25 cellular contexts compared by ENCODE assay signal in genomic region chr3:102237838-102238237, GRCh38.
A peak's percentile ranks its signal among the peaks of the same experiment; 100 is the strongest.
DNase-seq lines count a peak whose midpoint lies in the region; ATAC-seq, FAIRE-seq and TF ChIP-seq lines count a peak whose summit lies in the region.
"Had no signal": no experiment of that assay in that cellular context is flagged by ENCODE, and none has a peak within 500 bp of the region (broad histone marks: within the 10 kb centered on the region; RNA-seq: fewer than 3 reads in every experiment).

No MANE protein-coding gene starts in this region.

- no peak overlapping the region for H3K9ac ChIP-seq in colonic mucosa (ENCODE audit: low read depth in 2 of 2, low read length in 2 of 2)
- H3K9ac ChIP-seq: GM23248 had no signal

- peak; percentile 91 for FAIRE-seq in islet of Langerhans (lab: Jason Lieb, UNC)
- FAIRE-seq: GM12892, K562 had no signal

- H4K20me1 ChIP-seq in GM23338 (replicated peaks; ENCODE audit: insufficient read depth) (no peaks in the 10 kb centered on the region), PC-9 (ENCODE audit: insufficient read depth) (no peaks in the 10 kb centered on the region)

- POLR2A ChIA-PET in PC-9 (lab: Charles Lee; ENCODE audit: unreplicated experiment), result no interaction called here

- no TSS peak for BruUV-seq in PC-9 (replicated peaks; lab: Mats Ljungman, UMichigan)

- no peak for TF ChIP-seq POLR2A in thyroid gland (IDR thresholded peaks at IDR 0.05)

- H2AFZ ChIP-seq in GM23338, result no peak overlapping the region
- peak overlapping the region; percentile 1; the same call in 1 of the 2 replicates for H2AFZ ChIP-seq in PC-9
- H2AFZ ChIP-seq: GM23248 had no signal

- H3K9me3 ChIP-seq in PC-9 (ENCODE audit: insufficient read depth, low read depth), result no peaks in the 10 kb centered on the region; the same call in 1 of the 2 replicates
- H3K9me3 ChIP-seq in colonic mucosa, result no peaks in the 10 kb centered on the region
- H3K9me3 ChIP-seq in thyroid gland, result no peaks in the 10 kb centered on the region
- H3K9me3 ChIP-seq: Caco-2, HAP-1 had no signal

- H3K79me2 ChIP-seq in GM23338 (replicated peaks; ENCODE audit: insufficient read depth) (no peaks in the 10 kb centered on the region), PC-9 (ENCODE audit: low read depth) (no peaks in the 10 kb centered on the region)

- H3K27me3 ChIP-seq in GM23338 (ENCODE audit: insufficient read depth) (no peaks in the 10 kb centered on the region), PC-9 (ENCODE audit: insufficient read depth, low read depth) (no peaks in the 10 kb centered on the region), colonic mucosa (no peaks in the 10 kb centered on the region), thyroid gland (no peaks in the 10 kb centered on the region)

- H3K36me3 ChIP-seq in GM23338 (ENCODE audit: insufficient read depth), result no peaks in the 10 kb centered on the region
- H3K36me3 ChIP-seq in PC-9 (ENCODE audit: low read depth), result no peaks in the 10 kb centered on the region
- H3K36me3 ChIP-seq in colonic mucosa, result no peaks in the 10 kb centered on the region
- H3K36me3 ChIP-seq in thyroid gland, result no peaks in the 10 kb centered on the region
- H3K36me3 ChIP-seq: HAP-1 had no signal

- intact Hi-C loops in PC-9 (cut with micrococcal nuclease; ENCODE audit: unreplicated experiment), result loop anchor here (5.0 kb wide), 1 partner anchor 59 kb away; no protein-coding TSS in a partner anchor
- intact Hi-C loops in colonic mucosa (cut with DNase I), result no loop called here
- intact Hi-C loops in thyroid gland (cut with DNase I), result no loop called here

- H3K27me3 Mint-ChIP-seq in GM23338 (ENCODE audit: insufficient read depth, low read depth, poor library complexity), result peaks cover 4% of the 10 kb centered on the region

- H3K4me2 ChIP-seq in GM23338 (no peak overlapping the region), PC-9 (no peak overlapping the region)

- CTCF ChIA-PET in PC-9 (lab: Charles Lee), result interaction anchor here (2.1 kb wide), 1 partner anchor 299 kb away, joined by 6 read pairs; no protein-coding TSS in a partner anchor

- H3K4me1 ChIP-seq in GM23338 (ENCODE audit: insufficient read depth) (peaks cover 32% of the 10 kb centered on the region), PC-9 (replicated peaks; ENCODE audit: insufficient read depth) (peaks cover 11% of the 10 kb centered on the region), colonic mucosa (peaks cover 5% of the 10 kb centered on the region), thyroid gland (no peaks in the 10 kb centered on the region)
- H3K4me1 ChIP-seq: Caco-2, HAP-1 had no signal

- DNase-seq in GM23338 (ENCODE audit: low spot score), result no peak
- no peak for DNase-seq in PC-9
- no peak for DNase-seq in colonic mucosa
- DNase-seq in thyroid gland, result no peak
- no peak for DNase-seq in effector CD4-positive, alpha-beta T cell
- DNase-seq: Caco-2; CD8-positive, alpha-beta T cell; EL; GF-D8; GM23248; Kasumi-1; NCI-H1105 treated with DMSO at 0.1 percent for 48 hours; NCI-H2029; NCI-H446; NCI-H524 treated with DMSO at 0.1 percent for 48 hours; T-helper 17 cell had no signal

- H3F3A ChIP-seq in GM23338 (replicated peaks; ENCODE audit: low read depth) (no peaks in the 10 kb centered on the region), PC-9 (ENCODE audit: insufficient read depth, low read depth) (no peaks in the 10 kb centered on the region)

- H3K4me3 Mint-ChIP-seq in GM23338, result no peak overlapping the region
- H3K4me3 Mint-ChIP-seq: B cell; CD8-positive, alpha-beta T cell; T-helper 17 cell had no signal

- no peak overlapping the region; the same call in 1 of the 2 replicates for H3K27ac Mint-ChIP-seq in GM23338
- H3K27ac Mint-ChIP-seq: B cell; CD8-positive, alpha-beta T cell; T-helper 17 cell had no signal

- no peak for TF ChIP-seq CTCF in GM23338 (conservative IDR thresholded peaks at IDR 0.05; ENCODE audit: low read depth in 2 of 2)
- TF ChIP-seq CTCF in PC-9 (conservative IDR thresholded peaks at IDR 0.05), result no peak
- TF ChIP-seq CTCF in colonic mucosa (IDR thresholded peaks at IDR 0.05), result no peak
- no peak for TF ChIP-seq CTCF in thyroid gland (IDR thresholded peaks at IDR 0.05)

- H3K9me3 Mint-ChIP-seq in GM23338, result no peaks in the 10 kb centered on the region; the same call in 1 of the 3 replicates
- H3K9me3 Mint-ChIP-seq: CD8-positive, alpha-beta T cell had no signal

- H3K9me2 ChIP-seq in GM23338 (ENCODE audit: insufficient read depth), result peaks cover 7% of the 10 kb centered on the region; the same call in 1 of the 2 replicates
- H3K9me2 ChIP-seq in PC-9 (ENCODE audit: insufficient read depth), result no peaks in the 10 kb centered on the region; the same call in 1 of the 2 replicates

- H3K4me3 ChIP-seq in GM23338 (no peak overlapping the region), PC-9 (no peak overlapping the region), colonic mucosa (no peak overlapping the region), thyroid gland (replicated peaks in 1 of 3) (no peak overlapping the region)
- H3K4me3 ChIP-seq: GM23248, HAP-1, K562 had no signal

- peaks cover 39% of the 10 kb centered on the region for H3K4me1 Mint-ChIP-seq in GM23338

- H3K36me3 Mint-ChIP-seq in GM23338 (ENCODE audit: low read depth), result no peaks in the 10 kb centered on the region
- H3K36me3 Mint-ChIP-seq: CD8-positive, alpha-beta T cell had no signal

- peak overlapping the region; percentile 42; the same call in 1 of the 2 replicates for H3K27ac ChIP-seq in GM23338 (ENCODE audit: low read depth)
- H3K27ac ChIP-seq in PC-9, result no peak overlapping the region
- H3K27ac ChIP-seq in colonic mucosa, result peak overlapping the region; percentile 58
- H3K27ac ChIP-seq in thyroid gland, result no peak overlapping the region
- H3K27ac ChIP-seq: GM23248, RWPE1 had no signal

- 90 to 93% methylated on average over 2 of the region's 2 CpGs for WGBS in thyroid gland, 2 donors

- ATAC-seq in GM23338 (no peak), HG02870 (IDR thresholded peaks at IDR 0.05; ENCODE audit: unreplicated experiment) (no peak), GM21529 (IDR thresholded peaks at IDR 0.05; ENCODE audit: unreplicated experiment) (no peak)
- ATAC-seq: CD8-positive, alpha-beta T cell; K562; Panc1; T-helper 17 cell had no signal

TF ChIP-seq in GM23338, 12 proteins besides CTCF, POLR2A, EP300 and RAD21 (continues in another document):
- TF ChIP-seq ETS1 (IDR thresholded peaks at IDR 0.05) (no peak), ZNF331 (CRISPR knock-in tag; IDR thresholded peaks at IDR 0.05; ENCODE audit: low read depth) (no peak), CREB1 (CRISPR knock-in tag; IDR thresholded peaks at IDR 0.05; ENCODE audit: low read depth) (no peak), STAT1 (IDR thresholded peaks at IDR 0.05; ENCODE audit: unreplicated experiment) (no peak), JUNB (IDR thresholded peaks at IDR 0.05; ENCODE audit: unreplicated experiment) (no peak), NANOG (IDR thresholded peaks at IDR 0.05; ENCODE audit: borderline replicate concordance) (no peak), EZH2phosphoT487 (IDR thresholded peaks at IDR 0.05; ENCODE audit: unreplicated experiment) (no peak), ZNF114 (CRISPR knock-in tag; IDR thresholded peaks at IDR 0.05) (no peak)

Comparison
In these comparisons a context has a peak if more than half of its experiments do, and no peak if none do; other contexts are left out.
1. H3K27ac ChIP-seq: peak in GM23338 (single experiment) and colonic mucosa (single experiment); none in PC-9 (single experiment) and thyroid gland (0 of 3).